8 cellular contexts compared by ENCODE assay signal in the genomic region with DNA sequence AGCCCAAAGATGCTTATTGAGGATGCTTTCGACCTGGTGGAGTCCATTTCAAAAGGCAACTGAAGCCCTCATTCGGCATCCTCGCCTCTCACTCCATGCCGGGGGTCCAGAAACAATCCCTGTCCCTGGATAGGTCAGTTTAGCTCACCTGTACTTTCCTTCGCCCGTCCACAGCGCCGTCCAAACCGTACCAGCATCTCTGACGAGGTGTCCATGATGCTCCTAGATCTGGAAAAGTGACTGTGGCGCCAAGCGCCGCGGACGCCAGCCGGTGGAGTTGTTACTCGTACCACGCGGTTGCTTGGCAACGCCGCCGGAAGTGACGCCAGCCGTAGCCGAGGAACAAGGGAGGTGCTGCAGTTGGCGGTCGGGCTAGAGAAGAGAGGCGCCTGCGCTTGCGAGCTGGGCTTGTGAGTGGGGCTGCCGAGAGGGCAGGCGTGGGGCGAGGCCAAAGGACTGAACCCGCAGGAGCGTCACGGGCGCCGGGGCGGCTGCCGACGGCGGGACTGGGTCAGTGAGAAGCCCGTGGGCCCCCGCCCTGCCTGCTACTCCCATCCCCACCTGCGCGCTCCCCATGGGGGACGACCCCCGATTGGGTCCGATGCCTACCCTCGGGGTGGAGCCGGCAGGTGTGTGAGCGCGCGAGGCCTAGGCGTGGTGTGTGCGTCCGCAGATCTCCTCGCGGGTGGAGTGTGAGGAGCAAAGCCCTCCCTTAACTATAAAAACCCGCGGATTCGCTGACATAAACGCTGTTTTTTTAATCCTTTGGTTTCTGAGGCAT. TPM values are rescaled to one million over a fixed set of nuclear protein-coding genes. Genes with fewer than 3 reads are reported as not detected.
DNase-seq lines count a peak whose midpoint lies in the region; ATAC-seq and TF ChIP-seq lines count a peak whose summit lies in the region.

A gene with protein sequence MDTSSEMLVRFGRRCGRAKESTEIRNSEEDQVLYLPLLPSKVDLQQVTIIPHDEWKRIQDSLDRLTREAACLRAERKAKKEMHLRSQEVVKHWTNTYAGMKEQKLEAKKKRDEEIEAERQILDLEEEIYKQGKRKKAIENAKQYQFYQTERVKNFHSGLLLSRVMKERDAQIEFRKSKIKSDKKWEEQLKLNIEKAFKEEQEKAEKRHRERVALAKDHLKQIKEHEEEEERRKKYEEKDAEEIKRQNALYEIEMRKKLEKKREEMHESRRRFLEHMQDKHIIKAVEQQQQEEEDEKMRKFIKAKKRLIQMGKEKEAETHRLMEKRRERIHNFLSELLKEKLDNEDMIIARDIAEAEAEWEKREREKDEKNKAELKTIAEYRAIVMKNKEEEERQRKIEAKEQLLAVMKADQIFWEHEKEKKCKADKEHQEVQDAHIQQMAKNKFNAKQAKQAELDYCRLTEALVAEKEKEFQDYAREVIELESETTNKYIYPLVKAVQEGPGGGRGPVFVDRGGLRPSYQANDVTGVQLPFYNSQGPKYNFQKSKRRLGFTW (minus strand): TSS at position 293 of the 781 bp plus-strand sequence. CDS start 78 bp downstream, at position 215.
A gene with protein sequence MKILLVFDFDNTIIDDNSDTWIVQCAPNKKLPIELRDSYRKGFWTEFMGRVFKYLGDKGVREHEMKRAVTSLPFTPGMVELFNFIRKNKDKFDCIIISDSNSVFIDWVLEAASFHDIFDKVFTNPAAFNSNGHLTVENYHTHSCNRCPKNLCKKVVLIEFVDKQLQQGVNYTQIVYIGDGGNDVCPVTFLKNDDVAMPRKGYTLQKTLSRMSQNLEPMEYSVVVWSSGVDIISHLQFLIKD (plus strand): TSS at position 357 of the 781 bp plus-strand sequence. CDS start 6,503 bp downstream, outside the sequence.

- H3K27me3 ChIP-seq in ascending aorta (no peaks in the 10 kb centered on the region), right cardiac atrium (ENCODE audit: control insufficient read depth, insufficient read depth) (no peaks in the 10 kb centered on the region), psoas muscle (ENCODE audit: insufficient read depth in 3 of 3, low read length in 2 of 3) (no peaks in the 10 kb centered on the region), uterus (no peaks in the 10 kb centered on the region)

- ATAC-seq in GM18502 (IDR thresholded peaks at IDR 0.05; ENCODE audit: poor library complexity, unreplicated experiment) (peak; percentile 99), HG02943 (IDR thresholded peaks at IDR 0.05; ENCODE audit: low read depth, unreplicated experiment) (peak; percentile 99), right cardiac atrium (peak; percentile 100), psoas muscle (peak; percentile 99 to 100 (median 100))

- TF ChIP-seq CTCF in ascending aorta (IDR thresholded peaks at IDR 0.05) (no peak), psoas muscle (IDR thresholded peaks at IDR 0.05) (no peak), uterus (IDR thresholded peaks at IDR 0.05) (peak in 1 of 4 experiments; percentile 16)

- H3K4me1 ChIP-seq in ascending aorta (peaks cover 0 to 4% of the 10 kb centered on the region in 2 donors), right cardiac atrium (ENCODE audit: control insufficient read depth, insufficient read depth, low read length) (no peaks in the 10 kb centered on the region), psoas muscle (peaks cover 5% of the 10 kb centered on the region), uterus (no peaks in the 10 kb centered on the region)

- DNase-seq in NCI-H187 (lab: John Stamatoyannopoulos, UW) (peak; percentile 74 to 82), T-helper 2 cell (peak; percentile 93 to 100 (median 98)), ascending aorta (ENCODE audit: low spot score in 2 of 2) (peak; percentile 99 to 100), right cardiac atrium (peak; percentile 100), psoas muscle (peak; percentile 100), uterus (peak; percentile 99)

- H3K9me3 ChIP-seq in ascending aorta (no peaks in the 10 kb centered on the region), right cardiac atrium (ENCODE audit: control insufficient read depth, low read length) (peaks cover 2% of the 10 kb centered on the region), psoas muscle (no peaks in the 10 kb centered on the region), uterus (no peaks in the 10 kb centered on the region)

- WGBS in right cardiac atrium, result under 1% methylated on average over 63 of the region's 63 CpGs
- 0% methylated on average over 57 to 63 of the region's 63 CpGs for WGBS in psoas muscle, 3 donors

- H3K4me3 ChIP-seq in ascending aorta, result peak within 1 kb of the TSS; percentile 86 to 99
- H3K4me3 ChIP-seq in right cardiac atrium (ENCODE audit: low read length), result peak within 1 kb of the TSS; percentile 74
- H3K4me3 ChIP-seq in psoas muscle, result peak within 1 kb of the TSS; percentile 74
- H3K4me3 ChIP-seq in uterus, result peak within 1 kb of the TSS; percentile 98

- TF ChIP-seq POLR2A in uterus (IDR thresholded peaks at IDR 0.05), result peak; percentile 79 to 87

- H3K27ac ChIP-seq in ascending aorta (peak within 1 kb of the TSS; percentile 80 to 84), right cardiac atrium (ENCODE audit: low read length) (peak within 1 kb of the TSS; percentile 66), psoas muscle (peak within 1 kb of the TSS; percentile 81), uterus (peak within 1 kb of the TSS; percentile 79 to 90)

- H3K36me3 ChIP-seq in ascending aorta (no peaks in the 10 kb centered on the region), psoas muscle (ENCODE audit: insufficient read depth in 1 of 2, low read depth in 1 of 2) (peaks cover 0 to 16% of the 10 kb centered on the region in 2 donors), uterus (no peaks in the 10 kb centered on the region)

- intact Hi-C loops in ascending aorta (cut with DNase I), result loop anchor here (1.0 to 2.0 kb wide), 4 partner anchors 40 to 132 kb away; a partner anchor contains a TSS
- intact Hi-C loops in right cardiac atrium (cut with DNase I), result no loop called here
- intact Hi-C loops in psoas muscle (cut with DNase I), result loop anchor here (5.0 to 10.0 kb wide), 2 partner anchors 38 to 110 kb away; a partner anchor contains a TSS
- intact Hi-C loops in uterus (cut with DNase I; ENCODE audit: low total_unique reads), result loop anchor here (10.0 kb wide), 1 partner anchor 1230 kb away; a partner anchor contains a TSS

RNA-seq across cellular contexts. Expression of the first gene that starts in this region (rescaled TPM):
- not detected for total RNA-seq in ascending aorta
- not detected for total RNA-seq in right cardiac atrium
- 0.14 TPM for polyA plus RNA-seq in right cardiac atrium
- not detected for total RNA-seq in psoas muscle
- under 1 TPM in 2 of 3 donors, not detected in 1; 0.03 to 0.04 TPM for polyA plus RNA-seq in psoas muscle
- 1 to 10 TPM in 1 of 4 donors, under 1 TPM in 1, not detected in 2; 0.64 to 3.3 TPM for total RNA-seq in uterus

RNA-seq across cellular contexts. Expression of the second gene that starts in this region (rescaled TPM):
- total RNA-seq in ascending aorta (not detected), right cardiac atrium (1 to 10 TPM; 4.1 to 5.9 (median 4.4) TPM), psoas muscle (1 to 10 TPM in 3 of 4 donors, under 1 TPM in 1; 0.86 to 2.3 (median 1.4) TPM), uterus (10 to 100 TPM in 1 of 4 donors, 1 to 10 TPM in 3; 6.1 to 10.5 (median 7.5) TPM)
- polyA plus RNA-seq in right cardiac atrium (3.5 TPM), psoas muscle (1 to 10 TPM; 1.6 to 7.5 (median 1.9) TPM)

Comparison
In these comparisons a context has a peak if more than half of its experiments do, and no peak if none do; other contexts are left out.
1. Peak in every context shown above with its lines: DNase-seq, ATAC-seq, H3K4me3 ChIP-seq and H3K27ac ChIP-seq.
2. Peak in DNase-seq, H3K4me3 ChIP-seq and H3K27ac ChIP-seq in ascending aorta; RNA of the genes that start here not detected or under 1 TPM.
3. intact Hi-C loops: an anchor here in ascending aorta (1.0 to 2.0 kb wide), psoas muscle (5.0 to 10.0 kb wide) and uterus (10.0 kb wide); none called in right cardiac atrium.